In genomic region chr12:1882405-1882804, GRCh38 we compare ENCODE assay signal across 33 cellular contexts. TPM values are rescaled to one million over a fixed set of nuclear protein-coding genes. Genes with fewer than 3 reads are reported as not detected.
"Had no signal": no experiment of that assay in that cellular context is flagged by ENCODE, and none has a peak within 500 bp of the region (broad histone marks: within the 10 kb centered on the region; RNA-seq: fewer than 3 reads in every experiment).

No MANE protein-coding gene starts in this region.

- H3K36me3 ChIP-seq: adrenal gland, breast epithelium, MG63, SJSA1 had no signal

- H3K36me3 Mint-ChIP-seq: activated naive CD4-positive, alpha-beta T cell treated with anti-CD3 and anti-CD28 coated beads, Interleukin-2, amount 50 U/mL, for 72 hours had no signal

- H3K9me3 Mint-ChIP-seq: activated B cell treated with CpG ODN at 0.5 μM for 24 hours; activated naive CD4-positive, alpha-beta T cell treated with anti-CD3 and anti-CD28 coated beads for 36 hours; activated naive CD4-positive, alpha-beta T cell treated with anti-CD3 and anti-CD28 coated beads, Interleukin-2, amount 50 U/mL, for 72 hours; activated T-cell treated with anti-CD3 and anti-CD28 coated beads, Interleukin-2, amount 50 U/mL, for 4 hours; activated T-helper 1 cell treated with anti-CD3 and anti-CD28 coated beads, Interleukin-12 subunit alpha, Interleukin-12 subunit beta, Interleukin-2, Interleukin-4 antibody, amounts not matched to agents 30 ng/mL and 10 ng/mL and 1 ng/mL, durations not matched to agents 14 hours and 24 hours and 36 hours had no signal

- H3K27ac ChIP-seq: adrenal gland, body of pancreas, breast epithelium, SJSA1, VCaP had no signal

- H3K4me1 Mint-ChIP-seq: activated B cell treated with CpG ODN at 0.5 μM for 24 hours had no signal

- H3K27ac Mint-ChIP-seq: activated B cell treated with CpG ODN at 0.5 μM for 24 hours; activated naive CD4-positive, alpha-beta T cell treated with anti-CD3 and anti-CD28 coated beads for 36 hours; activated naive CD4-positive, alpha-beta T cell treated with anti-CD3 and anti-CD28 coated beads, Interleukin-2, amount 50 U/mL, for 72 hours; activated T-helper 1 cell treated with anti-CD3 and anti-CD28 coated beads, Interleukin-12 subunit alpha, Interleukin-12 subunit beta, Interleukin-2, Interleukin-4 antibody, amounts not matched to agents 30 ng/mL and 10 ng/mL and 1 ng/mL, durations not matched to agents 14 hours and 24 hours and 36 hours had no signal

- H3K4me3 ChIP-seq: adrenal gland, body of pancreas, breast epithelium, MG63, SJSA1 had no signal

- DNase-seq: activated B cell treated with CpG ODN at 0.5 μM for 24 hours; activated CD4-positive, alpha-beta T cell treated with anti-CD3 and anti-CD28 coated beads for 4 hours; activated CD4-positive, alpha-beta T cell treated with anti-CD3 and anti-CD28 coated beads, Interleukin-2, amount 50 U/mL, for 4 hours; activated CD4-positive, CD25-positive, alpha-beta regulatory T cell treated with anti-CD3 and anti-CD28 coated beads, Interleukin-2, amount 50 U/mL, for 72 hours; activated gamma-delta T cell treated with Interleukin-2 at 50 U/mL for 16 hours; activated naive CD4-positive, alpha-beta T cell treated with anti-CD3 and anti-CD28 coated beads for 36 hours; activated T-cell treated with anti-CD3 and anti-CD28 coated beads for 4 hours; activated T-cell treated with anti-CD3 and anti-CD28 coated beads, Interleukin-2, amount 50 U/mL, for 4 hours; body of pancreas; Kasumi-1; KG1; MG63; NCI-H1048; NCI-H1105 treated with DMSO at 0.1 percent for 48 hours; NCI-H1436; NCI-H1694; NCI-H1930; NCI-H2081 treated with DMSO at 0.1 percent for 48 hours; NCI-H226; NCI-H446 treated with DMSO at 0.1 percent for 48 hours; NCI-H69; SHP77; SW 1271; T-helper 1 cell; T-helper 2 cell; T-helper 9 cell had no signal

- H3K27me3 ChIP-seq: adrenal gland, body of pancreas, breast epithelium, MG63 had no signal

- H3K4me3 Mint-ChIP-seq: activated B cell treated with CpG ODN at 0.5 μM for 24 hours; activated naive CD4-positive, alpha-beta T cell treated with anti-CD3 and anti-CD28 coated beads for 36 hours; activated T-cell treated with anti-CD3 and anti-CD28 coated beads, Interleukin-2, amount 50 U/mL, for 4 hours; activated T-helper 1 cell treated with anti-CD3 and anti-CD28 coated beads, Interleukin-12 subunit alpha, Interleukin-12 subunit beta, Interleukin-2, Interleukin-4 antibody, amounts not matched to agents 30 ng/mL and 10 ng/mL and 1 ng/mL, durations not matched to agents 14 hours and 24 hours and 36 hours had no signal

- ATAC-seq: activated naive CD4-positive, alpha-beta T cell treated with anti-CD3 and anti-CD28 coated beads, Interleukin-2, amount 50 U/mL, for 72 hours; activated T-cell treated with anti-CD3 and anti-CD28 coated beads, Interleukin-2, amount 50 U/mL, for 4 hours; body of pancreas; Panc1 had no signal

RNA-seq across cellular contexts. Expression of gene CACNA2D4, which starts 36.0 kb away (rescaled TPM):
- total RNA-seq: SJSA1 had no signal
